Comparison of ENCODE assay signal across 18 cellular contexts in the genomic region with DNA sequence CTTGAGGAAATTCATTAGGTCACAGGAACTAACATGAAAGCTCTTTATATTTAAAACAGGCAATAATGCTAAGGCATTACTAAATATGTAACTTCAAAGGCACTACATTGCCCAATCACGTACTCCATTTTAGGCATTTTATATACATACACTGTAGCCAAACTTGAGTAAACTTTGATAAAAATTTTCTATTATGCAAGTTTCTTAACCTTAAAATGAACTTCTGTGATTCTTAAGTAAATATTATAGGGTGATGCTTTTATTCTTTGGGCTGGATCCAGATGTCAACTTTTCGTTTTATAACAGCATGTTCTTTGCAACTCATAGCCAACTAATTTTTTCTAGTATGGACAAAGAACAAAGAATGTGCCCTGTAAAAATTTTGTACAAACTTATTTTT. TPM values are rescaled to one million over a fixed set of nuclear protein-coding genes. Genes with fewer than 3 reads are reported as not detected.
DNase-seq lines count a peak whose midpoint lies in the region; ATAC-seq and TF ChIP-seq lines count a peak whose summit lies in the region.
"Had no signal": no experiment of that assay in that cellular context is flagged by ENCODE, and none has a peak within 500 bp of the region (broad histone marks: within the 10 kb centered on the region; RNA-seq: fewer than 3 reads in every experiment).

No MANE protein-coding gene starts in this region.

- H3K9me3 Mint-ChIP-seq in nephron = no peaks in the 10 kb centered on the region
- no peaks in the 10 kb centered on the region for H3K9me3 Mint-ChIP-seq in activated naive CD8-positive, alpha-beta T cell treated with anti-CD3 and anti-CD28 coated beads for 36 hours

- no peak overlapping the region for H3K4me3 Mint-ChIP-seq in nephron
- no peak overlapping the region for H3K4me3 Mint-ChIP-seq in activated naive CD8-positive, alpha-beta T cell treated with anti-CD3 and anti-CD28 coated beads for 36 hours

- DNase-seq in EH (ENCODE audit: low read depth) (peak; percentile 21), fibroblast of mammary gland (ENCODE audit: low read depth) (peak; percentile 11), left lobe of liver (ENCODE audit: low spot score) (no peak), COR-L47 (lab: John Stamatoyannopoulos, UW) (no peak)
- DNase-seq in activated naive CD8-positive, alpha-beta T cell treated with anti-CD3 and anti-CD28 coated beads for 36 hours = no peak
- DNase-seq: Caco-2, DMS53, NCI-H1417 treated with DMSO at 0.1 percent for 48 hours, NCI-H1930, NCI-H2171, NCI-H748 treated with DMSO at 0.1 percent for 48 hours had no signal

- no peaks in the 10 kb centered on the region for H3K27me3 Mint-ChIP-seq in nephron (ENCODE audit: low read depth)
- peaks cover 18% of the 10 kb centered on the region for H3K27me3 Mint-ChIP-seq in activated naive CD8-positive, alpha-beta T cell treated with anti-CD3 and anti-CD28 coated beads for 36 hours

- H3K4me3 ChIP-seq in fibroblast of mammary gland (ENCODE audit: control insufficient read depth, low read depth, low read length) = no peak overlapping the region
- H3K4me3 ChIP-seq: HAP-1, SJSA1 had no signal

- H3K27ac Mint-ChIP-seq in nephron = peak overlapping the region; percentile 62 to 70 (median 63)
- H3K27ac Mint-ChIP-seq in activated naive CD8-positive, alpha-beta T cell treated with anti-CD3 and anti-CD28 coated beads for 36 hours = no peak overlapping the region

- peak overlapping the region; percentile 55 for H3K27ac ChIP-seq in VCaP
- H3K27ac ChIP-seq: C4-2B, RWPE1, SJSA1 had no signal

- no peaks in the 10 kb centered on the region for H3K36me3 Mint-ChIP-seq in nephron (ENCODE audit: low read depth)
- H3K36me3 Mint-ChIP-seq in activated naive CD8-positive, alpha-beta T cell treated with anti-CD3 and anti-CD28 coated beads for 36 hours = no peaks in the 10 kb centered on the region

- H3K4me1 Mint-ChIP-seq in nephron = peaks cover 16% of the 10 kb centered on the region
- H3K4me1 Mint-ChIP-seq in activated naive CD8-positive, alpha-beta T cell treated with anti-CD3 and anti-CD28 coated beads for 36 hours = no peaks in the 10 kb centered on the region

- ATAC-seq in left lobe of liver = no peak
- ATAC-seq in GM18517 (IDR thresholded peaks at IDR 0.05; ENCODE audit: unreplicated experiment) = no peak

- TF ChIP-seq CTCF in VCaP (conservative IDR thresholded peaks at IDR 0.05) = no peak
- no peak for TF ChIP-seq CTCF in fibroblast of mammary gland (conservative IDR thresholded peaks at IDR 0.05; ENCODE audit: control insufficient read depth, insufficient read depth, low read depth, low read length)
- TF ChIP-seq CTCF in nephron (IDR thresholded peaks at IDR 0.05; ENCODE audit: unreplicated experiment in 3 of 3) = no peak

RNA-seq across cellular contexts. Expression of a gene that starts 28.3 kb away (rescaled TPM):
- 0.25 TPM for total RNA-seq in left lobe of liver
- total RNA-seq in activated naive CD8-positive, alpha-beta T cell treated with anti-CD3 and anti-CD28 coated beads for 36 hours = 1 to 10 TPM; 8.1 to 8.4 TPM
- total RNA-seq: Caco-2 had no signal

Comparison
In these comparisons a context has a peak if more than half of its experiments do, and no peak if none do; other contexts are left out.
1. DNase-seq: peak in EH (single experiment) and fibroblast of mammary gland (single experiment); none in left lobe of liver (single experiment), activated naive CD8-positive, alpha-beta T cell treated with anti-CD3 and anti-CD28 coated beads for 36 hours (single experiment) and COR-L47 (single experiment).